In genomic region chr4:25928956-25929336, GRCh38 we compare ENCODE assay signal across 1 cellular context.
TF ChIP-seq lines count a peak whose summit lies in the region.

No MANE protein-coding gene starts in this region.

TF ChIP-seq in K562, 482 proteins besides CTCF, POLR2A, EP300 and RAD21:
- TF ChIP-seq PBX2 (CRISPR knock-in tag; IDR thresholded peaks at IDR 0.05; ENCODE audit: low read depth): no peak
- TF ChIP-seq PBX2 (tag; conservative IDR thresholded peaks at IDR 0.05; ENCODE audit: low read depth): peak; percentile 48; the same call in 1 of the 2 replicates
- no peak for TF ChIP-seq GABPB2 (CRISPR knock-in tag; conservative IDR thresholded peaks at IDR 0.05)
